ENCODE assay signal across 10 cellular contexts in the genomic region with DNA sequence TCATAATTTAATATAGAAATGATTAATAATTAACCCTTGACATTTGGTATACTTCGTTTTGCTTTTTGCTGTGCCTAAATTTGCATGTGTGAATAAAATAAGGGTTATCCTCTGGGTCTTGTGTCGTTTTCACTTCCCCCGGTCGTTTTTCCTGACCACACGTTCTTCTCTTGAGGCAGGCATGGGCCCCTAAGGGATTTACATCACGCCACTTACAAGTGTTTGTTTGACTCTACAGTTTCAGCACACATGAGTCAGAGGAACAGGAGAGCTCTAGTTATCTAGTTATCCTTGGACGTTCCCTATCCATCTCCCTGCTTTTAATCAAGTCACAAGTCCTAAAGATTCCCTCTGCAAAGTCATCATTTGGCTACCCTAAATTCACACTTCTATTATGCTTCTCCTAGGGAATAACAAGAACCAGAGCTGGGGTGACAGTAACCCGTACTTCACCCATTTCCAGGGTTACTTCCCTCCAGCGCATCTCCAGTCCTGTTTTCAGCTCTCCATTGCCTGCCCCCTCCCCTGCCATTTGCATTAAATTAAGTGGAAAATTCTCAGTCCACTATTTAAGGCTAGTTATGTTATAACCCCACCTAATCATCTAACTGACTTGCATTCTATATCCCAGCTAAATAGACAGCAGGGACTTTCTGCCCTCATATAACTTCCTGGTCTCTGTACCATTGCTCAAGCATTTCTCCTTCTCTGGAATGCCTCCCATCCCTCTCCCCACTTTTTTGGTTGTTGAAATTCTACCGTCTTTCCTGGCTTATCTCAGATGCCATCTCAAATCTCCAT.
DNase-seq lines count a peak whose midpoint lies in the region; ATAC-seq and TF ChIP-seq lines count a peak whose summit lies in the region.
"Had no signal": no experiment of that assay in that cellular context is flagged by ENCODE, and none has a peak within 500 bp of the region (broad histone marks: within the 10 kb centered on the region; RNA-seq: fewer than 3 reads in every experiment).

No MANE protein-coding gene starts in this region.

- H3K36me3 Mint-ChIP-seq in T-helper 17 cell (ENCODE audit: low read depth), result peaks cover 3% of the 10 kb centered on the region
- peaks cover 1% of the 10 kb centered on the region for H3K36me3 Mint-ChIP-seq in activated CD8-positive, alpha-beta memory T cell treated with anti-CD3 and anti-CD28 coated beads, Interleukin-2, amount 10 ng/mL, durations not matched to agents 7 days and 5 days
- H3K36me3 Mint-ChIP-seq in activated T-helper 17 cell treated with anti-CD3 and anti-CD28 coated beads, Interleukin-2, amount 50 U/mL, for 72 hours (ENCODE audit: low read depth), result no peaks in the 10 kb centered on the region

- no peaks in the 10 kb centered on the region for H3K27me3 ChIP-seq in GM06990 (replicated peaks; ENCODE audit: control insufficient read depth, insufficient read depth, low read length)

- H3K27ac Mint-ChIP-seq in T-helper 17 cell, result no peak overlapping the region
- H3K27ac Mint-ChIP-seq in activated CD8-positive, alpha-beta memory T cell treated with anti-CD3 and anti-CD28 coated beads, Interleukin-2, amount 10 ng/mL, durations not matched to agents 7 days and 5 days, result no peak overlapping the region
- H3K27ac Mint-ChIP-seq in activated T-helper 17 cell treated with anti-CD3 and anti-CD28 coated beads, Interleukin-2, amount 50 U/mL, for 72 hours, result no peak overlapping the region
- H3K27ac Mint-ChIP-seq: activated T-cell treated with anti-CD3 and anti-CD28 coated beads, Interleukin-2, amount 50 U/mL, for 72 hours had no signal

- CTCF ChIA-PET in activated CD8-positive, alpha-beta memory T cell treated with anti-CD3 and anti-CD28 coated beads, Interleukin-2, amount 10 ng/mL, durations not matched to agents 7 days and 5 days (lab: Charles Lee), result no interaction called here

- H3K4me3 ChIP-seq in GM06990 (replicated peaks; ENCODE audit: low read depth, low read length) (no peak overlapping the region; the same call in 1 of the 2 replicates), epithelial cell of esophagus (ENCODE audit: low read length) (no peak overlapping the region)

- no peak overlapping the region for H3K4me3 Mint-ChIP-seq in T-helper 17 cell
- H3K4me3 Mint-ChIP-seq in activated CD8-positive, alpha-beta memory T cell treated with anti-CD3 and anti-CD28 coated beads, Interleukin-2, amount 10 ng/mL, durations not matched to agents 7 days and 5 days, result no peak overlapping the region
- no peak overlapping the region for H3K4me3 Mint-ChIP-seq in activated T-helper 17 cell treated with anti-CD3 and anti-CD28 coated beads, Interleukin-2, amount 50 U/mL, for 72 hours
- H3K4me3 Mint-ChIP-seq: activated T-cell treated with anti-CD3 and anti-CD28 coated beads, Interleukin-2, amount 50 U/mL, for 72 hours had no signal

- peaks cover 23% of the 10 kb centered on the region for H3K4me1 Mint-ChIP-seq in T-helper 17 cell
- peaks cover 24% of the 10 kb centered on the region for H3K4me1 Mint-ChIP-seq in activated CD8-positive, alpha-beta memory T cell treated with anti-CD3 and anti-CD28 coated beads, Interleukin-2, amount 10 ng/mL, durations not matched to agents 7 days and 5 days
- H3K4me1 Mint-ChIP-seq in activated T-helper 17 cell treated with anti-CD3 and anti-CD28 coated beads, Interleukin-2, amount 50 U/mL, for 72 hours, result peaks cover 23% of the 10 kb centered on the region

- no peak for TF ChIP-seq CTCF in GM06990 (IDR thresholded peaks at IDR 0.05; ENCODE audit: insufficient read depth, low read length, poor library complexity, severe bottlenecking)
- TF ChIP-seq CTCF in GM20000 (IDR thresholded peaks at IDR 0.05; ENCODE audit: extremely low read depth, missing control alignments), result no peak
- TF ChIP-seq CTCF in epithelial cell of esophagus (IDR thresholded peaks at IDR 0.05; ENCODE audit: insufficient read depth, low read depth, low read length, missing control alignments), result no peak

- no peaks in the 10 kb centered on the region for H3K27me3 Mint-ChIP-seq in T-helper 17 cell
- peaks cover 23% of the 10 kb centered on the region for H3K27me3 Mint-ChIP-seq in activated CD8-positive, alpha-beta memory T cell treated with anti-CD3 and anti-CD28 coated beads, Interleukin-2, amount 10 ng/mL, durations not matched to agents 7 days and 5 days
- H3K27me3 Mint-ChIP-seq in activated T-helper 17 cell treated with anti-CD3 and anti-CD28 coated beads, Interleukin-2, amount 50 U/mL, for 72 hours, result no peaks in the 10 kb centered on the region

- ATAC-seq in HG03354 (IDR thresholded peaks at IDR 0.05; ENCODE audit: poor library complexity, severe bottlenecking, unreplicated experiment) (peak; percentile 65), T-helper 17 cell (no peak)
- ATAC-seq in activated CD8-positive, alpha-beta memory T cell treated with anti-CD3 and anti-CD28 coated beads, Interleukin-2, amount 10 ng/mL, durations not matched to agents 7 days and 5 days, result no peak
- ATAC-seq in activated T-helper 17 cell treated with anti-CD3 and anti-CD28 coated beads, Interleukin-2, amount 50 U/mL, for 72 hours (replicated peaks), result no peak
- ATAC-seq: activated T-cell treated with anti-CD3 and anti-CD28 coated beads, Interleukin-2, amount 50 U/mL, for 72 hours had no signal

- DNase-seq in GM06990 (ENCODE audit: extremely low read depth, insufficient read length) (peak; percentile 64), GM20000 (ENCODE audit: low spot score) (peak; percentile 49), epithelial cell of esophagus (ENCODE audit: low read depth) (peak; percentile 34), NCI-H2107 (lab: John Stamatoyannopoulos, UW) (no peak), T-helper 17 cell (no peak)
- no peak for DNase-seq in activated CD8-positive, alpha-beta memory T cell treated with anti-CD3 and anti-CD28 coated beads, Interleukin-2, amount 10 ng/mL, durations not matched to agents 7 days and 5 days
- DNase-seq: activated T-cell treated with anti-CD3 and anti-CD28 coated beads, Interleukin-2, amount 50 U/mL, for 72 hours; SHP77 treated with DMSO at 0.1 percent for 48 hours had no signal

- no peaks in the 10 kb centered on the region for H3K9me3 ChIP-seq in T-helper 17 cell (ENCODE audit: control insufficient read depth, low read length, poor library complexity, severe bottlenecking)

- no peaks in the 10 kb centered on the region for H3K9me3 Mint-ChIP-seq in activated CD8-positive, alpha-beta memory T cell treated with anti-CD3 and anti-CD28 coated beads, Interleukin-2, amount 10 ng/mL, durations not matched to agents 7 days and 5 days (ENCODE audit: low read depth)
- no peaks in the 10 kb centered on the region for H3K9me3 Mint-ChIP-seq in activated T-helper 17 cell treated with anti-CD3 and anti-CD28 coated beads, Interleukin-2, amount 50 U/mL, for 72 hours

- H3K36me3 ChIP-seq in GM06990 (ENCODE audit: control insufficient read depth, insufficient read depth, low read length), result no peaks in the 10 kb centered on the region

Comparison
In these comparisons a context has a peak if more than half of its experiments do, and no peak if none do; other contexts are left out.
1. DNase-seq: peak in GM06990 (single experiment), GM20000 (single experiment) and epithelial cell of esophagus (single experiment); none in NCI-H2107 (single experiment), T-helper 17 cell (0 of 3) and activated CD8-positive, alpha-beta memory T cell treated with anti-CD3 and anti-CD28 coated beads, Interleukin-2, amount 10 ng/mL, durations not matched to agents 7 days and 5 days (single experiment).